8 cellular contexts compared by ENCODE assay signal in the genomic region with DNA sequence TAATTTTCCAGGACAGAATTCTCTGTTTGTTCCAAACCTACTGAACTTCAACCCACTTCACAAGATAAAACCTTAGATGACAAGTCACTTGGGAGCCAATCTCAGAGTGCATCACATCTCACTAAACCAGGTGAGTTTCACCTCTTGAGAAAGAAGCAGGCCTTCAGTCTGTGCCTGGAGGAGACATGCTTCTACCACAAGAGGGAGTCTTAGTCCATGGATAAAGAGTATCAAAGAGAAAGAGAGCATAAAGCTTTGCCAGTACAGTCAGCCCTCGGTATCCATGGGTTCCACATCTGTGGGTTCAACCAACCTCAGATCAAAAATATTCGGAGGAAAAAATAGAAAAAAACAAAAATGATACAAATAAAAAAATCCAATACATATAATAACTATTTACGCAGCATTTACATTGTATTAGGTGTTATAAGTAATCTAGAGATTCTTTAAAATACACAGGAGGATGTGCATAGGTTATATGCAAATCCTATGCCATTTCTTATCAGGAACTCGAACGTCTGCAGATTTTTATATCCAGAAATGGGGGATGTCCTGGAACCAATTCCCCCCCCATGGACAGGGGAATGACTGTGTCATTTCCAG. TPM values are rescaled to one million over a fixed set of nuclear protein-coding genes. Genes with fewer than 3 reads are reported as not detected.
A peak's percentile ranks its signal among the peaks of the same experiment; 100 is the strongest.
DNase-seq lines count a peak whose midpoint lies in the region; ATAC-seq and TF ChIP-seq lines count a peak whose summit lies in the region.

No MANE protein-coding gene starts in this region.

- no peak overlapping the region for H3K27ac Mint-ChIP-seq in memory B cell

- H3K4me3 ChIP-seq in PC-9 = no peak overlapping the region
- H3K4me3 ChIP-seq in choroid plexus epithelial cell (ENCODE audit: low read depth, low read length) = no peak overlapping the region

- no peaks in the 10 kb centered on the region for H4K20me1 ChIP-seq in PC-9 (ENCODE audit: insufficient read depth)

- no peaks in the 10 kb centered on the region for H3K27me3 Mint-ChIP-seq in memory B cell

- H2AFZ ChIP-seq in PC-9 = no peak overlapping the region

- H3K9me3 Mint-ChIP-seq in memory B cell = no peaks in the 10 kb centered on the region

- H3K4me1 ChIP-seq in PC-9 (replicated peaks; ENCODE audit: insufficient read depth) = no peaks in the 10 kb centered on the region

- intact Hi-C loops in PC-9 (cut with micrococcal nuclease; ENCODE audit: unreplicated experiment) = loop anchor here (5.0 kb wide), 1 partner anchor 290 kb away; no protein-coding TSS in a partner anchor

- H3K4me3 Mint-ChIP-seq in memory B cell = no peak overlapping the region

- DNase-seq in activated CD4-positive, CD25-positive, alpha-beta regulatory T cell (lab: John Stamatoyannopoulos, UW) = no peak
- DNase-seq in HPDE6-E6E7 (ENCODE audit: extremely low spot score) = peak; percentile 62
- peak in 1 of 2 experiments; percentile 12 for DNase-seq in PC-9
- peak; percentile 82 for DNase-seq in choroid plexus epithelial cell (ENCODE audit: low read depth)
- DNase-seq in memory B cell (ENCODE audit: low spot score in 2 of 2) = peak in 1 of 2 donors; percentile 11
- no peak for DNase-seq in NK-92 (lab: John Stamatoyannopoulos, UW; ENCODE audit: unreplicated experiment)

- H3K27me3 ChIP-seq in PC-9 (ENCODE audit: insufficient read depth, low read depth) = no peaks in the 10 kb centered on the region

- H3K79me2 ChIP-seq in PC-9 (ENCODE audit: low read depth) = no peaks in the 10 kb centered on the region

- POLR2A ChIA-PET in PC-9 (lab: Charles Lee; ENCODE audit: unreplicated experiment) = interaction anchor here (0.5 to 0.7 kb wide), 2 partner anchors 83 to 289 kb away, joined by 3 read pairs; no protein-coding TSS in a partner anchor

- H3K36me3 ChIP-seq in PC-9 (ENCODE audit: low read depth) = no peaks in the 10 kb centered on the region

- no peaks in the 10 kb centered on the region for H3K9me2 ChIP-seq in PC-9 (ENCODE audit: insufficient read depth)

- H3K27ac ChIP-seq in PC-9 = no peak overlapping the region

- TF ChIP-seq CTCF in PC-9 (conservative IDR thresholded peaks at IDR 0.05) = peak; percentile 86
- TF ChIP-seq CTCF in choroid plexus epithelial cell (conservative IDR thresholded peaks at IDR 0.05; ENCODE audit: low read depth, low read length) = peak; percentile 89

- H3K4me2 ChIP-seq in PC-9 = no peak overlapping the region

- H3K9me3 ChIP-seq in PC-9 (ENCODE audit: insufficient read depth, low read depth) = no peaks in the 10 kb centered on the region

- BruUV-seq in PC-9 (replicated peaks; lab: Mats Ljungman, UMichigan) = no TSS peak

- H3K36me3 Mint-ChIP-seq in memory B cell = peaks cover 32% of the 10 kb centered on the region

- peak; percentile 69 to 86 for ATAC-seq in activated CD4-positive, CD25-positive, alpha-beta regulatory T cell treated with anti-CD3 and anti-CD28 coated beads, Interleukin-2, amount 50 U/mL, for 24 hours
- ATAC-seq in memory B cell (ENCODE audit: low read depth) (peak; percentile 74), GM18520 (IDR thresholded peaks at IDR 0.05; ENCODE audit: unreplicated experiment) (no peak)

- no peaks in the 10 kb centered on the region for H3K4me1 Mint-ChIP-seq in memory B cell

- CTCF ChIA-PET in PC-9 (lab: Charles Lee) = interaction anchor here (0.7 kb wide), 1 partner anchor 289 kb away, joined by 3 read pairs; no protein-coding TSS in a partner anchor

- no peaks in the 10 kb centered on the region for H3F3A ChIP-seq in PC-9 (ENCODE audit: insufficient read depth, low read depth)

RNA-seq across cellular contexts. Expression of a gene that starts 37.7 kb away (rescaled TPM):
- 17.1 and 23.3 TPM in 2 replicates for total RNA-seq in PC-9 (2021)

Comparison
In these comparisons a context has a peak if more than half of its experiments do, and no peak if none do; other contexts are left out.
1. DNase-seq: peak in HPDE6-E6E7 (single experiment) and choroid plexus epithelial cell (single experiment); none in activated CD4-positive, CD25-positive, alpha-beta regulatory T cell (0 of 4) and NK-92 (single experiment).